Comparison of ENCODE assay signal across 1 cellular context in the genomic region with DNA sequence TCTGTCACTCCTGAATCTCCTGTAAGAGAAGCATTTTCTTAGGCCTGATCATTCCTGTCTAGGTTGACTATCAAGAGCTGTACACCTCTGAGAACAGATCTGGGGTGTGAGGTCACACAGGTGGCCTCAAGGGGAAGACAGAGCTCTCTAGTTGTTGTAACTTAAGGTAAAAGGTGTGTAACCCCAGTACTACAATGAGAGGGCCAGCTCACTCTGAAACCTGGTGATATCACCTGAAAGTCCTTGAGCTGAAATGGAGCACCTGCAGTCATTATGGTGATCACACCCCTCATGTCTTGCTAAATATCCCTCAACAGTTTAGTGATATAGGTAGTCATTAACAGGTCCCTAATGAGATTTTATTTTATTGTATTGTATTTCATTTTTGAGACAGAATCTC.
TF ChIP-seq lines count a peak whose summit lies in the region.

No MANE protein-coding gene starts in this region.

TF ChIP-seq in GM12878, 131 proteins besides CTCF, POLR2A, EP300 and RAD21 (continued from another document):
- TF ChIP-seq, protein P1, sequence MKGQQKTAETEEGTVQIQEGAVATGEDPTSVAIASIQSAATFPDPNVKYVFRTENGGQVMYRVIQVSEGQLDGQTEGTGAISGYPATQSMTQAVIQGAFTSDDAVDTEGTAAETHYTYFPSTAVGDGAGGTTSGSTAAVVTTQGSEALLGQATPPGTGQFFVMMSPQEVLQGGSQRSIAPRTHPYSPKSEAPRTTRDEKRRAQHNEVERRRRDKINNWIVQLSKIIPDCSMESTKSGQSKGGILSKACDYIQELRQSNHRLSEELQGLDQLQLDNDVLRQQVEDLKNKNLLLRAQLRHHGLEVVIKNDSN (IDR thresholded peaks at IDR 0.05; ENCODE audit: borderline replicate concordance, extremely low read length, insufficient read depth, low read depth, low read length) = no peak
- no peak for TF ChIP-seq GATAD2B (conservative IDR thresholded peaks at IDR 0.05; ENCODE audit: low read depth)
- TF ChIP-seq MTA2 (IDR thresholded peaks at IDR 0.05; ENCODE audit: low read depth) = peak; percentile 91
- TF ChIP-seq STAT1 (conservative IDR thresholded peaks at IDR 0.05) = no peak
- no peak for TF ChIP-seq MYC (IDR thresholded peaks at IDR 0.05; ENCODE audit: insufficient read depth, insufficient read length, insufficient replicate concordance, low read length, severe bottlenecking)
- TF ChIP-seq SREBF2 (IDR thresholded peaks at IDR 0.05; ENCODE audit: low read length) = no peak
- no peak for TF ChIP-seq SIX5 (IDR thresholded peaks at IDR 0.05; ENCODE audit: low read depth, low read length, severe bottlenecking)
- TF ChIP-seq ZBTB40 (IDR thresholded peaks at IDR 0.05; ENCODE audit: borderline replicate concordance) = no peak
- TF ChIP-seq, protein P2, sequence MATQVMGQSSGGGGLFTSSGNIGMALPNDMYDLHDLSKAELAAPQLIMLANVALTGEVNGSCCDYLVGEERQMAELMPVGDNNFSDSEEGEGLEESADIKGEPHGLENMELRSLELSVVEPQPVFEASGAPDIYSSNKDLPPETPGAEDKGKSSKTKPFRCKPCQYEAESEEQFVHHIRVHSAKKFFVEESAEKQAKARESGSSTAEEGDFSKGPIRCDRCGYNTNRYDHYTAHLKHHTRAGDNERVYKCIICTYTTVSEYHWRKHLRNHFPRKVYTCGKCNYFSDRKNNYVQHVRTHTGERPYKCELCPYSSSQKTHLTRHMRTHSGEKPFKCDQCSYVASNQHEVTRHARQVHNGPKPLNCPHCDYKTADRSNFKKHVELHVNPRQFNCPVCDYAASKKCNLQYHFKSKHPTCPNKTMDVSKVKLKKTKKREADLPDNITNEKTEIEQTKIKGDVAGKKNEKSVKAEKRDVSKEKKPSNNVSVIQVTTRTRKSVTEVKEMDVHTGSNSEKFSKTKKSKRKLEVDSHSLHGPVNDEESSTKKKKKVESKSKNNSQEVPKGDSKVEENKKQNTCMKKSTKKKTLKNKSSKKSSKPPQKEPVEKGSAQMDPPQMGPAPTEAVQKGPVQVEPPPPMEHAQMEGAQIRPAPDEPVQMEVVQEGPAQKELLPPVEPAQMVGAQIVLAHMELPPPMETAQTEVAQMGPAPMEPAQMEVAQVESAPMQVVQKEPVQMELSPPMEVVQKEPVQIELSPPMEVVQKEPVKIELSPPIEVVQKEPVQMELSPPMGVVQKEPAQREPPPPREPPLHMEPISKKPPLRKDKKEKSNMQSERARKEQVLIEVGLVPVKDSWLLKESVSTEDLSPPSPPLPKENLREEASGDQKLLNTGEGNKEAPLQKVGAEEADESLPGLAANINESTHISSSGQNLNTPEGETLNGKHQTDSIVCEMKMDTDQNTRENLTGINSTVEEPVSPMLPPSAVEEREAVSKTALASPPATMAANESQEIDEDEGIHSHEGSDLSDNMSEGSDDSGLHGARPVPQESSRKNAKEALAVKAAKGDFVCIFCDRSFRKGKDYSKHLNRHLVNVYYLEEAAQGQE (IDR thresholded peaks at IDR 0.05; ENCODE audit: low read depth, low read length) = no peak
- TF ChIP-seq SMC3 (IDR thresholded peaks at IDR 0.05; ENCODE audit: borderline replicate concordance, low read length) = no peak
- TF ChIP-seq, protein P3, sequence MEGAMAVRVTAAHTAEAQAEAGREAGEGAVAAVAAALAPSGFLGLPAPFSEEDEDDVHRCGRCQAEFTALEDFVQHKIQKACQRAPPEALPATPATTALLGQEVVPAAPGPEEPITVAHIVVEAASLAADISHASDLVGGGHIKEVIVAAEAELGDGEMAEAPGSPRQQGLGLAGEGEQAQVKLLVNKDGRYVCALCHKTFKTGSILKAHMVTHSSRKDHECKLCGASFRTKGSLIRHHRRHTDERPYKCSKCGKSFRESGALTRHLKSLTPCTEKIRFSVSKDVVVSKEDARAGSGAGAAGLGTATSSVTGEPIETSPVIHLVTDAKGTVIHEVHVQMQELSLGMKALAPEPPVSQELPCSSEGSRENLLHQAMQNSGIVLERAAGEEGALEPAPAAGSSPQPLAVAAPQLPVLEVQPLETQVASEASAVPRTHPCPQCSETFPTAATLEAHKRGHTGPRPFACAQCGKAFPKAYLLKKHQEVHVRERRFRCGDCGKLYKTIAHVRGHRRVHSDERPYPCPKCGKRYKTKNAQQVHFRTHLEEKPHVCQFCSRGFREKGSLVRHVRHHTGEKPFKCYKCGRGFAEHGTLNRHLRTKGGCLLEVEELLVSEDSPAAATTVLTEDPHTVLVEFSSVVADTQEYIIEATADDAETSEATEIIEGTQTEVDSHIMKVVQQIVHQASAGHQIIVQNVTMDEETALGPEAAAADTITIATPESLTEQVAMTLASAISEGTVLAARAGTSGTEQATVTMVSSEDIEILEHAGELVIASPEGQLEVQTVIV (IDR thresholded peaks at IDR 0.05; ENCODE audit: borderline replicate concordance, partially characterized antibody) = no peak
- peak; percentile 59; the same call in 1 of the 2 replicates for TF ChIP-seq CREB1 (IDR thresholded peaks at IDR 0.05; ENCODE audit: low read depth)
- 0 out of 4 replicates have a peak, but pooled peaks of 1 of the 2 experiments have one; percentile 16 for TF ChIP-seq SRF (IDR thresholded peaks at IDR 0.05; ENCODE audit: low read depth in 2 of 2, low read length in 2 of 2)
- 0 out of 2 replicates have a peak, but pooled peaks have one; percentile 30 for TF ChIP-seq BCL11A (IDR thresholded peaks at IDR 0.05; ENCODE audit: low read depth, low read length)
- no peak for TF ChIP-seq YY1 (IDR thresholded peaks at IDR 0.05; ENCODE audit: low read depth, low read length)
- no peak for TF ChIP-seq IRF4 (IDR thresholded peaks at IDR 0.05; ENCODE audit: low read depth, low read length)
- TF ChIP-seq, protein P4, sequence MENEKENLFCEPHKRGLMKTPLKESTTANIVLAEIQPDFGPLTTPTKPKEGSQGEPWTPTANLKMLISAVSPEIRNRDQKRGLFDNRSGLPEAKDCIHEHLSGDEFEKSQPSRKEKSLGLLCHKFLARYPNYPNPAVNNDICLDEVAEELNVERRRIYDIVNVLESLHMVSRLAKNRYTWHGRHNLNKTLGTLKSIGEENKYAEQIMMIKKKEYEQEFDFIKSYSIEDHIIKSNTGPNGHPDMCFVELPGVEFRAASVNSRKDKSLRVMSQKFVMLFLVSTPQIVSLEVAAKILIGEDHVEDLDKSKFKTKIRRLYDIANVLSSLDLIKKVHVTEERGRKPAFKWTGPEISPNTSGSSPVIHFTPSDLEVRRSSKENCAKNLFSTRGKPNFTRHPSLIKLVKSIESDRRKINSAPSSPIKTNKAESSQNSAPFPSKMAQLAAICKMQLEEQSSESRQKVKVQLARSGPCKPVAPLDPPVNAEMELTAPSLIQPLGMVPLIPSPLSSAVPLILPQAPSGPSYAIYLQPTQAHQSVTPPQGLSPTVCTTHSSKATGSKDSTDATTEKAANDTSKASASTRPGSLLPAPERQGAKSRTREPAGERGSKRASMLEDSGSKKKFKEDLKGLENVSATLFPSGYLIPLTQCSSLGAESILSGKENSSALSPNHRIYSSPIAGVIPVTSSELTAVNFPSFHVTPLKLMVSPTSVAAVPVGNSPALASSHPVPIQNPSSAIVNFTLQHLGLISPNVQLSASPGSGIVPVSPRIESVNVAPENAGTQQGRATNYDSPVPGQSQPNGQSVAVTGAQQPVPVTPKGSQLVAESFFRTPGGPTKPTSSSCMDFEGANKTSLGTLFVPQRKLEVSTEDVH (IDR thresholded peaks at IDR 0.05; ENCODE audit: low read depth, partially characterized antibody) = no peak
- TF ChIP-seq, protein P5, sequence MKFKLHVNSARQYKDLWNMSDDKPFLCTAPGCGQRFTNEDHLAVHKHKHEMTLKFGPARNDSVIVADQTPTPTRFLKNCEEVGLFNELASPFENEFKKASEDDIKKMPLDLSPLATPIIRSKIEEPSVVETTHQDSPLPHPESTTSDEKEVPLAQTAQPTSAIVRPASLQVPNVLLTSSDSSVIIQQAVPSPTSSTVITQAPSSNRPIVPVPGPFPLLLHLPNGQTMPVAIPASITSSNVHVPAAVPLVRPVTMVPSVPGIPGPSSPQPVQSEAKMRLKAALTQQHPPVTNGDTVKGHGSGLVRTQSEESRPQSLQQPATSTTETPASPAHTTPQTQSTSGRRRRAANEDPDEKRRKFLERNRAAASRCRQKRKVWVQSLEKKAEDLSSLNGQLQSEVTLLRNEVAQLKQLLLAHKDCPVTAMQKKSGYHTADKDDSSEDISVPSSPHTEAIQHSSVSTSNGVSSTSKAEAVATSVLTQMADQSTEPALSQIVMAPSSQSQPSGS (IDR thresholded peaks at IDR 0.05; ENCODE audit: low read length) = peak; percentile 54; the same call in 1 of the 2 replicates
